In the genomic region with DNA sequence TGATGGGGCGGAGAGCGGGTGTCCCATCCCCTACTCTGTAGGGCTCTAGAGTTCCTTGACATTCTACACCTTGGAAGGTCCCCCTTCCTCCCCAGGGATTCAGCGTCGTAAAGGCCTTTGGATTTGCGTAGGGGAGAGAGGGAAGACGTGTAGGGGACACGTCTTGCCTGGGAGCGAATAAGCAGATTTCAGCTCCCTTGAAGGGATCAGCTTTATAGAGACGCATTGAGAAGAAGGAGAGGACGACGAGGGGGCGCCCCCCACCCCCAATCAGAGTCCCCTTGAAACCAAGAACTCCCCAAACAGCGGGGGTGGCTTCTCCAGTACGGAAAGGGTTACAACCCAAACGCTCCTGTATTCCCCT, we compare ENCODE assay signal across 8 cellular contexts. TPM values are rescaled to one million over a fixed set of nuclear protein-coding genes. Genes with fewer than 3 reads are reported as not detected.
DNase-seq lines count a peak whose midpoint lies in the region; ATAC-seq and TF ChIP-seq lines count a peak whose summit lies in the region.

No MANE protein-coding gene starts in this region.

- H3K27me3 ChIP-seq in NT2/D1 (ENCODE audit: insufficient read depth, insufficient read length) (no peaks in the 10 kb centered on the region), neural progenitor cell (peaks cover 10% of the 10 kb centered on the region)

- H2AFZ ChIP-seq in neural progenitor cell (replicated peaks): peak overlapping the region; percentile 89

- H3K4me3 ChIP-seq in NT2/D1 (ENCODE audit: insufficient read length, low read depth) (peak overlapping the region; percentile 55), neural progenitor cell (peak overlapping the region; percentile 97)

- ATAC-seq in GM18502 (IDR thresholded peaks at IDR 0.05; ENCODE audit: poor library complexity, unreplicated experiment): peak; percentile 2
- ATAC-seq in HG03457 (IDR thresholded peaks at IDR 0.05; ENCODE audit: unreplicated experiment): no peak

- H3K9me3 Mint-ChIP-seq in endothelial cell (ENCODE audit: unreplicated experiment) (no peaks in the 10 kb centered on the region), neural progenitor cell (no peaks in the 10 kb centered on the region)

- H3K4me2 ChIP-seq in neural progenitor cell: peak overlapping the region; percentile 98

- H3K27me3 Mint-ChIP-seq in endothelial cell (ENCODE audit: unreplicated experiment) (peaks cover 5% of the 10 kb centered on the region), neural progenitor cell (ENCODE audit: insufficient read depth, low read depth) (peaks cover 9% of the 10 kb centered on the region)

- peak overlapping the region; percentile 52 for H3K9ac ChIP-seq in NT2/D1 (ENCODE audit: insufficient read length, low read depth)
- H3K9ac ChIP-seq in neural progenitor cell: peak overlapping the region; percentile 36

- H3K4me1 ChIP-seq in NT2/D1 (ENCODE audit: insufficient read depth, insufficient read length) (peaks cover 2% of the 10 kb centered on the region), neural progenitor cell (peaks cover 10% of the 10 kb centered on the region)

- DNase-seq in NT2/D1 (ENCODE audit: low read depth, low spot score) (no peak), endothelial cell (ENCODE audit: low spot score) (no peak), neural progenitor cell (ENCODE audit: low spot score) (peak; percentile 42), AG08395 (ENCODE audit: low spot score) (no peak), 8988T (no peak)
- DNase-seq in activated CD4-positive, CD25-positive, alpha-beta regulatory T cell treated with anti-CD3 and anti-CD28 coated beads, Interleukin-2, amount 50 U/mL, for 72 hours: no peak

- H3K27ac ChIP-seq in neural progenitor cell: no peak overlapping the region

- H3F3A ChIP-seq in neural progenitor cell (ENCODE audit: low read depth): no peaks in the 10 kb centered on the region

- H3K4me3 Mint-ChIP-seq in endothelial cell (ENCODE audit: unreplicated experiment): peak overlapping the region; percentile 99
- peak overlapping the region; percentile 95 for H3K4me3 Mint-ChIP-seq in neural progenitor cell

- H3K4me1 Mint-ChIP-seq in endothelial cell (ENCODE audit: unreplicated experiment) (peaks cover 42% of the 10 kb centered on the region), neural progenitor cell (peaks cover 19% of the 10 kb centered on the region)

- TF ChIP-seq CTCF in endothelial cell (IDR thresholded peaks at IDR 0.05; ENCODE audit: unreplicated experiment): no peak
- TF ChIP-seq CTCF in neural progenitor cell (IDR thresholded peaks at IDR 0.05): no peak

- H3K79me2 ChIP-seq in neural progenitor cell (ENCODE audit: low read depth): no peaks in the 10 kb centered on the region

- H3K36me3 ChIP-seq in NT2/D1 (ENCODE audit: insufficient read depth, insufficient read length, low read length) (peaks cover 15% of the 10 kb centered on the region), neural progenitor cell (no peaks in the 10 kb centered on the region)

- H3K27ac Mint-ChIP-seq in endothelial cell (ENCODE audit: unreplicated experiment) (peak overlapping the region; percentile 93), neural progenitor cell (no peak overlapping the region)

- H3K36me3 Mint-ChIP-seq in endothelial cell (ENCODE audit: low read depth, unreplicated experiment) (peaks cover 29% of the 10 kb centered on the region), neural progenitor cell (no peaks in the 10 kb centered on the region)

- H4K20me1 ChIP-seq in neural progenitor cell (ENCODE audit: low read depth): no peaks in the 10 kb centered on the region

- H3K9me3 ChIP-seq in NT2/D1 (ENCODE audit: insufficient read depth, low read length): no peaks in the 10 kb centered on the region
- no peaks in the 10 kb centered on the region for H3K9me3 ChIP-seq in neural progenitor cell (ENCODE audit: low read depth)

RNA-seq across cellular contexts. Expression of a gene that starts 0.3 kb away (rescaled TPM):
- 144 TPM for total RNA-seq in endothelial cell (ENCODE audit: unreplicated experiment)
- total RNA-seq in neural progenitor cell (ENCODE audit: low replicate concordance): 25.3 and 46.0 TPM in 2 replicates

RNA-seq across cellular contexts. Expression of a gene that starts 24.9 kb away (rescaled TPM):
- total RNA-seq in endothelial cell (ENCODE audit: unreplicated experiment) (1.4 TPM), neural progenitor cell (ENCODE audit: low replicate concordance) (not detected in 2 replicates)

RNA-seq across cellular contexts. Expression of a gene that starts 51.0 kb away (rescaled TPM):
- total RNA-seq in endothelial cell (ENCODE audit: unreplicated experiment): 342 TPM
- 461 and 715 TPM in 2 replicates for total RNA-seq in neural progenitor cell (ENCODE audit: low replicate concordance)
